Comparison of ENCODE assay signal across 8 cellular contexts in the genomic region with DNA sequence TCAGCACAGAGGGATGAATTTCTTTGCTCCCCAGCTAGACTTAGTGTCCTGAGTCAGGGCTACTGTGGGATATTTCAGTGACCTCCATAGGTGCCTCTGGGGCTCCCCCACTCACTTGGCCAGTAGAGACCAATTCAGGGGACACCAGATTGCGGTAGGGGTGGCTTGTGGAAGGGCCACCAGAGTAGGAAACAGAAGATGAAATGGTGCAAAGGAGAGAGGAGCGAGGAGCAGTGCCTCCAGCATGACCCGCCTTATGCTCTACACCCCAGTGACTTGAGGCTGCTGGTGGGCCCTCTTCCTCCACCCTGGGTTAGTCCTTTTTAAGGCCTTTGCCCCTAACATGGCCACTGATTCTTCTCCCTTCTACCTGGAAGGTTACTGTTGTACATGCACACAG. TPM values are rescaled to one million over a fixed set of nuclear protein-coding genes. Genes with fewer than 3 reads are reported as not detected.
DNase-seq lines count a peak whose midpoint lies in the region; ATAC-seq, FAIRE-seq and TF ChIP-seq lines count a peak whose summit lies in the region.

No MANE protein-coding gene starts in this region.

- no TSS peak for BruUV-seq in K562 (replicated peaks; lab: Mats Ljungman, UMichigan)

- peaks cover 45% of the 10 kb centered on the region for H4K20me1 ChIP-seq in K562 (replicated peaks; ENCODE audit: control insufficient read depth, insufficient read depth, low read length)

- H3K4me1 Mint-ChIP-seq in naive thymus-derived CD4-positive, alpha-beta T cell: peaks cover 35 to 73% (median 65%) of the 10 kb centered on the region in 7 donors

- FAIRE-seq in K562 (lab: Jason Lieb, UNC): no peak

- CTCF ChIA-PET in K562 (lab: Yijun Ruan, JAX; ENCODE audit: low intra/inter-chr PET ratio): interaction anchor here (0.8 kb wide), 1 partner anchor 78 kb away, joined by 4 read pairs; no protein-coding TSS in a partner anchor
- CTCF ChIA-PET in naive thymus-derived CD4-positive, alpha-beta T cell (lab: Charles Lee): interaction anchor here (1.1 to 6.0 kb wide), 8 partner anchors 20 to 281 kb away, joined by 3 to 59 read pairs (median 8); no protein-coding TSS in a partner anchor

- peaks cover 77% of the 10 kb centered on the region for H3K79me2 ChIP-seq in K562 (ENCODE audit: control insufficient read depth, insufficient read depth, low read length)

- peaks cover 0 to 7% (median 0%) of the 10 kb centered on the region in 5 donors for H3K27me3 Mint-ChIP-seq in naive thymus-derived CD4-positive, alpha-beta T cell

- H3K4me1 ChIP-seq in HUES6 (ENCODE audit: control insufficient read depth, insufficient read depth, low read length) (peaks cover 39% of the 10 kb centered on the region), K562 (replicated peaks in 1 of 2; ENCODE audit: control insufficient read depth in 2 of 2, insufficient read depth in 2 of 2, low read length in 2 of 2) (peaks cover 14 to 24% of the 10 kb centered on the region in 2 experiments; a peak in 4 of 5 replicates)
- H3K4me1 ChIP-seq in naive thymus-derived CD4-positive, alpha-beta T cell (ENCODE audit: control insufficient read depth in 2 of 2, insufficient read depth in 2 of 2, low read length in 2 of 2): peaks cover 54 to 58% of the 10 kb centered on the region in 2 donors

- H3K4me3 ChIP-seq in AG09309 (ENCODE audit: control insufficient read depth, low read depth, low read length) (peak overlapping the region; percentile 89; the same call in 1 of the 2 replicates), HUES6 (ENCODE audit: low read depth, low read length) (peak overlapping the region; percentile 88), K562 (no peak overlapping the region)
- H3K4me3 ChIP-seq in naive thymus-derived CD4-positive, alpha-beta T cell (ENCODE audit: low read length): no peak overlapping the region

- H3K9ac ChIP-seq in HUES6 (ENCODE audit: low read length) (peak overlapping the region; percentile 98), K562 (ENCODE audit: insufficient read depth in 1 of 2, low read depth in 2 of 2, low read length in 2 of 2) (peak overlapping the region in 1 of 2 experiments; percentile 47; a peak in 2 of 4 replicates)

- H3K27ac Mint-ChIP-seq in naive thymus-derived CD4-positive, alpha-beta T cell: peak overlapping the region; percentile 81 to 100 (median 94)

- peak overlapping the region; percentile 6; the same call in 1 of the 2 replicates for H3K4me2 ChIP-seq in K562 (ENCODE audit: insufficient read depth, low read length)

- POLR2A ChIA-PET in K562 (lab: Yijun Ruan, JAX): interaction anchor here (0.7 to 1.6 kb wide), 3 partner anchors 15 to 80 kb away, joined by 3 to 4 read pairs (median 3); partner anchors contain the start of gene ISG20
- POLR2A ChIA-PET in naive thymus-derived CD4-positive, alpha-beta T cell (lab: Charles Lee): interaction anchor here (0.6 kb wide), 1 partner anchor 279 kb away, joined by 3 read pairs; no protein-coding TSS in a partner anchor

- in situ Hi-C loops in K562 (cut with MboI): no loop called here

- 92% methylated on average over 2 of the region's 3 CpGs for WGBS in K562 (ENCODE audit: insufficient coverage, low coverage, missing lambda C conversion rate)

- H2AFZ ChIP-seq in K562 (ENCODE audit: low read depth, low read length): no peak overlapping the region

- no peak for DNase-seq in AG09309 (ENCODE audit: low read depth)
- DNase-seq in K562 (ENCODE audit: extremely low read depth in 1 of 4, low spot score in 3 of 4): no peak
- no peak for DNase-seq in naive thymus-derived CD4-positive, alpha-beta T cell
- no peak for DNase-seq in NCI-H2171 (lab: John Stamatoyannopoulos, UW)
- DNase-seq in NCI-H446 treated with DMSO at 0.1 percent for 48 hours (lab: John Stamatoyannopoulos, UW): no peak
- no peak for DNase-seq in HT-29 (ENCODE audit: low spot score)

- no peak for TF ChIP-seq EP300 in K562 (IDR thresholded peaks at IDR 0.05; ENCODE audit: low read length)

- peaks cover 0 to 2% (median 0%) of the 10 kb centered on the region in 11 donors for H3K9me3 Mint-ChIP-seq in naive thymus-derived CD4-positive, alpha-beta T cell

- ATAC-seq in K562 (no peak), HG02642 (IDR thresholded peaks at IDR 0.05; ENCODE audit: poor library complexity, unreplicated experiment) (no peak)
- ATAC-seq in naive thymus-derived CD4-positive, alpha-beta T cell: no peak

- TF ChIP-seq CTCF in AG09309 (IDR thresholded peaks at IDR 0.05; ENCODE audit: control insufficient read depth, insufficient read depth, low read depth, low read length, missing control alignments): no peak
- TF ChIP-seq CTCF in K562 (IDR thresholded peaks at IDR 0.05 in 2 of 3, conservative IDR thresholded peaks at IDR 0.05 in 1 of 3; ENCODE audit: insufficient read depth in 2 of 3, low read depth in 1 of 3, low read length in 3 of 3): no peak

- H3K27ac ChIP-seq in HUES6 (ENCODE audit: low read depth, low read length) (peak overlapping the region; percentile 20; the same call in 1 of the 2 replicates), K562 (ENCODE audit: extremely low read depth, low read depth, low read length) (no peak overlapping the region; the same call in 2 of the 3 replicates)
- H3K27ac ChIP-seq in naive thymus-derived CD4-positive, alpha-beta T cell (ENCODE audit: low read depth, low read length): peak overlapping the region; percentile 90

- H3K36me3 ChIP-seq in HUES6 (ENCODE audit: control insufficient read depth, insufficient read depth, low read length) (peaks cover 59% of the 10 kb centered on the region), K562 (ENCODE audit: control insufficient read depth, insufficient read depth, low read length) (peaks cover 57% of the 10 kb centered on the region)
- H3K36me3 ChIP-seq in naive thymus-derived CD4-positive, alpha-beta T cell (ENCODE audit: control insufficient read depth in 2 of 3, insufficient read depth in 3 of 3, low read length in 3 of 3): peaks cover 0 to 8% (median 7%) of the 10 kb centered on the region in 3 experiments

- H3K27me3 ChIP-seq in HUES6 (ENCODE audit: control insufficient read depth, insufficient read depth, low read length) (no peaks in the 10 kb centered on the region), K562 (ENCODE audit: control insufficient read depth in 2 of 2, insufficient read depth in 2 of 2, low read length in 2 of 2) (no peaks in the 10 kb centered on the region)
- no peaks in the 10 kb centered on the region for H3K27me3 ChIP-seq in naive thymus-derived CD4-positive, alpha-beta T cell (ENCODE audit: control insufficient read depth in 2 of 2, insufficient read depth in 2 of 2, low read length in 2 of 2)

- no peak for TF ChIP-seq RAD21 in K562 (CRISPR knock-in tag; conservative IDR thresholded peaks at IDR 0.05 in 1 of 2, IDR thresholded peaks at IDR 0.05 in 1 of 2)

- H3K9me3 ChIP-seq in HUES6 (ENCODE audit: control insufficient read depth, insufficient read depth, low read depth, low read length) (no peaks in the 10 kb centered on the region), K562 (replicated peaks; ENCODE audit: control insufficient read depth, insufficient read depth, low read depth, low read length) (no peaks in the 10 kb centered on the region)
- H3K9me3 ChIP-seq in naive thymus-derived CD4-positive, alpha-beta T cell (ENCODE audit: control insufficient read depth in 2 of 3, low read length in 3 of 3): no peaks in the 10 kb centered on the region

- TF ChIP-seq POLR2A in K562 (conservative IDR thresholded peaks at IDR 0.05): no peak

- intact Hi-C loops in K562 (cut with micrococcal nuclease): no loop called here
- intact Hi-C loops in naive thymus-derived CD4-positive, alpha-beta T cell (cut with micrococcal nuclease): loop anchor here (1.0 to 10.0 kb wide), 13 partner anchors 19 to 711 kb away; partner anchors contain the start of genes FANCI (in 2 of the 2), HAPLN3 (in 2 of the 2), POLG (in 2 of the 2) and ABHD2 (in 1 of the 2)

- peak overlapping the region; percentile 82 to 97 (median 90) for H3K4me3 Mint-ChIP-seq in naive thymus-derived CD4-positive, alpha-beta T cell

- H3K36me3 Mint-ChIP-seq in naive thymus-derived CD4-positive, alpha-beta T cell: peaks cover 0 to 40% (median 10%) of the 10 kb centered on the region in 5 donors

- H3K9me1 ChIP-seq in K562 (ENCODE audit: control insufficient read depth, insufficient read depth, low read length): no peaks in the 10 kb centered on the region

RNA-seq across cellular contexts. Expression of gene AEN, which starts 2.5 kb away (rescaled TPM):
- total RNA-seq in K562 (2011; cell fraction: chromatin; rRNA removed; ENCODE audit: low replicate concordance): 39.3 and 74.9 TPM in 2 replicates
- 60.9 and 72.5 TPM in 2 replicates for total RNA-seq in K562 (2011; cell fraction: nucleolus; rRNA removed)
- 49.7 and 55.9 TPM in 2 replicates for total RNA-seq in K562 (2011; cell fraction: nucleoplasm; rRNA removed)
- total RNA-seq in K562 (2014; rRNA removed) (51.0 and 56.6 TPM in 2 replicates), K562 (2014; rRNA removed; fragmentation: Illumina TruSeq; extraction: Trizol) (24.6 and 26.3 TPM in 2 replicates), K562 (2015; rRNA removed; fragmentation: Illumina TruSeq; extraction: Trizol) (40.0 and 40.9 TPM in 2 replicates), K562 (2021) (49.2 and 52.7 TPM in 2 replicates)
- polyA plus RNA-seq in K562 (2011; rRNA removed) (30.8 and 32.8 TPM in 2 replicates), K562 (2014; fragmentation: Illumina TruSeq; extraction: Trizol) (31.6 and 35.1 TPM in 2 replicates), K562 (2014; fragmentation: Nextera tagmentation; extraction: Ambion mirVana) (10 to 100 TPM in 1 of 2 experiments, 1 to 10 TPM in 1; 9.0 to 11.7 TPM), K562 (2014; rRNA removed) (35.5 and 45.5 TPM in 2 replicates)
- polyA plus RNA-seq in K562 (2011; cell fraction: cytosol; rRNA removed): 31.2 and 50.1 TPM in 2 replicates
- polyA plus RNA-seq in K562 (2011; cell fraction: nucleus; rRNA removed): 44.5 and 69.3 TPM in 2 replicates
- polyA plus RNA-seq in K562 (2012): 22.0 and 27.2 TPM in 2 replicates
- polyA minus RNA-seq in K562 (2011; rRNA and poly(A)+ RNA removed): 20.7 and 30.4 TPM in 2 replicates
- 20.4 and 26.9 TPM in 2 replicates for polyA minus RNA-seq in K562 (2011; cell fraction: cytosol; rRNA and poly(A)+ RNA removed)
- 39.8 and 44.6 TPM in 2 replicates for polyA minus RNA-seq in K562 (2011; cell fraction: nucleus; rRNA and poly(A)+ RNA removed)
- 10 to 100 TPM; 29.6 to 52.1 (median 44.2) TPM for total RNA-seq in naive thymus-derived CD4-positive, alpha-beta T cell
- polyA plus RNA-seq in naive thymus-derived CD4-positive, alpha-beta T cell: 10 to 100 TPM; 20.2 to 31.7 TPM
- 170 and 177 TPM in 2 replicates for total RNA-seq in HT-29 (2014; rRNA removed; shearing (Covaris generic))

RNA-seq across cellular contexts. Expression of gene ISG20, which starts 15.2 kb away (rescaled TPM):
- total RNA-seq in K562 (2011; cell fraction: chromatin; rRNA removed; ENCODE audit: low replicate concordance): 1.2 and 4.5 TPM in 2 replicates
- total RNA-seq in K562 (2011; cell fraction: nucleolus; rRNA removed): 2.2 and 2.7 TPM in 2 replicates
- 2.3 and 3.1 TPM in 2 replicates for total RNA-seq in K562 (2011; cell fraction: nucleoplasm; rRNA removed)
- total RNA-seq in K562 (2014; rRNA removed) (1.3 and 2.4 TPM in 2 replicates), K562 (2014; rRNA removed; fragmentation: Illumina TruSeq; extraction: Trizol) (0.16 and 0.36 TPM in 2 replicates), K562 (2015; rRNA removed; fragmentation: Illumina TruSeq; extraction: Trizol) (0.65 and 1.1 TPM in 2 replicates), K562 (2021) (1.9 TPM in 2 replicates)
- polyA plus RNA-seq in K562 (2011; rRNA removed) (0.43 and 1.0 TPM in 2 replicates), K562 (2014; fragmentation: Illumina TruSeq; extraction: Trizol) (0.06 and 0.32 TPM in 2 replicates), K562 (2014; fragmentation: Nextera tagmentation; extraction: Ambion mirVana) (under 1 TPM; 0.70 to 1.00 TPM), K562 (2014; rRNA removed) (1.7 and 2.1 TPM in 2 replicates)
- 0.35 and 1.8 TPM in 2 replicates for polyA plus RNA-seq in K562 (2011; cell fraction: cytosol; rRNA removed)
- 0.76 and 1.9 TPM in 2 replicates for polyA plus RNA-seq in K562 (2011; cell fraction: nucleus; rRNA removed)
- 1.4 and 4.0 TPM in 2 replicates for polyA plus RNA-seq in K562 (2012)
- polyA minus RNA-seq in K562 (2011; rRNA and poly(A)+ RNA removed): 0.11 and 0.30 TPM in 2 replicates
- not detected in 2 replicates for polyA minus RNA-seq in K562 (2011; cell fraction: cytosol; rRNA and poly(A)+ RNA removed)
- polyA minus RNA-seq in K562 (2011; cell fraction: nucleus; rRNA and poly(A)+ RNA removed): 0.67 and 1.5 TPM in 2 replicates
- total RNA-seq in naive thymus-derived CD4-positive, alpha-beta T cell: 100 to 1,000 TPM in 4 of 5 experiments, 10 to 100 TPM in 1; 92.5 to 160 (median 149) TPM
- polyA plus RNA-seq in naive thymus-derived CD4-positive, alpha-beta T cell: 100 to 1,000 TPM; 344 to 415 TPM
- 59.0 and 60.2 TPM in 2 replicates for total RNA-seq in HT-29 (2014; rRNA removed; shearing (Covaris generic))

Comparison
In these comparisons a context has a peak if more than half of its experiments do, and no peak if none do; other contexts are left out.
1. H3K4me3 ChIP-seq: peak in AG09309 (single experiment) and HUES6 (single experiment); none in K562 (single experiment) and naive thymus-derived CD4-positive, alpha-beta T cell (single experiment).
2. RNA of gene ISG20, which starts 15.2 kb away (total RNA-seq): 92.5 to 160 TPM in naive thymus-derived CD4-positive, alpha-beta T cell and 59.0 to 60.2 TPM in HT-29; 0.16 to 4.5 TPM in K562; every median in the first group is over 10 times any median in the second.